17 cellular contexts compared by ENCODE assay signal in the genomic region with DNA sequence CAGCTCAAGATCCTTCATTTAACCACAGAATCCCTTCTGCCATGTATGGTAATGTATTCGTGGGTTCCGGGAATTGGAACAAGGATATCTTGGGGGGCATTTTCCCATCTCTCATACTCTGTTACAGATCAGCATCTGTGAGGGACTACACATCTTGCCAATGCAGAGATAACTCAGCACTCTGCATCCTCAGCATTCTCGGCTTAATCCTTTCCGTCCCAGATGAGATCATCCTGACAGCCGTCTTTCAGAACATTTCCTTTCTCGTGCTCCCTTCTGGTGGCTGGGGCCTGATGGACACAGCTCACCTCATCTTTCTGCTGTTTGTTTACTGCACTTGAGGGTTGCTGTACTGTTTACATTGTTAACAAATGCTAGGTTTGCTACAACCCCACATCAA. TPM values are rescaled to one million over a fixed set of nuclear protein-coding genes. Genes with fewer than 3 reads are reported as not detected.
A peak's percentile ranks its signal among the peaks of the same experiment; 100 is the strongest.
DNase-seq lines count a peak whose midpoint lies in the region; FAIRE-seq and TF ChIP-seq lines count a peak whose summit lies in the region.
"Had no signal": no experiment of that assay in that cellular context is flagged by ENCODE, and none has a peak within 500 bp of the region (broad histone marks: within the 10 kb centered on the region; RNA-seq: fewer than 3 reads in every experiment).

No MANE protein-coding gene starts in this region.

- H4K91ac ChIP-seq in mesenchymal stem cell (ENCODE audit: low read length) = no peak overlapping the region

- H3K4me3 ChIP-seq in A673 (ENCODE audit: low read depth, low read length, poor library complexity, severe bottlenecking) = no peak overlapping the region
- H3K4me3 ChIP-seq in astrocyte (ENCODE audit: insufficient read depth, low read depth, low read length) = no peak overlapping the region
- H3K4me3 ChIP-seq in mesenchymal stem cell (ENCODE audit: insufficient read depth in 1 of 2, low read depth in 1 of 2, low read length in 2 of 2) = no peak overlapping the region
- no peak overlapping the region for H3K4me3 ChIP-seq in SK-N-SH (ENCODE audit: low read depth in 2 of 2, low read length in 1 of 2)
- H3K4me3 ChIP-seq: A549; BLaER1 treated with 17β-estradiol and CSF1 and Interleukin-3, amounts not matched to agents 10 nM and 100 nM; PC-9 had no signal

- no peaks in the 10 kb centered on the region for H3K9me3 ChIP-seq in A673 (ENCODE audit: low read depth, low read length, poor library complexity, severe bottlenecking)
- peaks cover 6% of the 10 kb centered on the region for H3K9me3 ChIP-seq in astrocyte (ENCODE audit: insufficient read depth, low read depth, low read length)
- peaks cover 8% of the 10 kb centered on the region for H3K9me3 ChIP-seq in mesenchymal stem cell (ENCODE audit: control insufficient read depth, low read length)
- no peaks in the 10 kb centered on the region for H3K9me3 ChIP-seq in SK-N-SH
- H3K9me3 ChIP-seq: A549 had no signal

- BruUV-seq in A673 (replicated peaks; lab: Mats Ljungman, UMichigan) = no TSS peak

- no peaks in the 10 kb centered on the region for H3K36me3 ChIP-seq in A673 (ENCODE audit: insufficient read depth, low read length, poor library complexity, severe bottlenecking)
- H3K36me3 ChIP-seq in astrocyte (ENCODE audit: insufficient read depth, low read length) = no peaks in the 10 kb centered on the region
- H3K36me3 ChIP-seq in mesenchymal stem cell (ENCODE audit: control insufficient read depth in 1 of 2, insufficient read depth in 2 of 2, low read depth in 1 of 2, low read length in 2 of 2) = no peaks in the 10 kb centered on the region
- H3K36me3 ChIP-seq in SK-N-SH (replicated peaks in 1 of 2; ENCODE audit: control insufficient read depth in 1 of 2, insufficient read depth in 2 of 2, low read length in 1 of 2) = no peaks in the 10 kb centered on the region
- H3K36me3 ChIP-seq: BLaER1 treated with 17β-estradiol and CSF1 and Interleukin-3, amounts not matched to agents 10 nM and 100 nM had no signal

- H3K9ac ChIP-seq in astrocyte (ENCODE audit: low read length) = no peak overlapping the region
- no peak overlapping the region for H3K9ac ChIP-seq in mesenchymal stem cell (ENCODE audit: low read length)
- no peak overlapping the region for H3K9ac ChIP-seq in SK-N-SH
- H3K9ac ChIP-seq: BLaER1 treated with 17β-estradiol and CSF1 and Interleukin-3, amounts not matched to agents 10 nM and 100 nM had no signal

- DNase-seq in A673 (ENCODE audit: low spot score) = peak; percentile 43
- DNase-seq in DMS53 treated with DMSO at 0.1 percent for 48 hours (lab: John Stamatoyannopoulos, UW; ENCODE audit: unreplicated experiment) = peak; percentile 98
- no peak for DNase-seq in astrocyte (ENCODE audit: low read depth)
- DNase-seq in mesenchymal stem cell = peak; percentile 25
- no peak for DNase-seq in SK-N-SH
- DNase-seq in kidney tubule cell (ENCODE audit: low spot score) = no peak
- DNase-seq in NCI-H524 (lab: John Stamatoyannopoulos, UW) = no peak
- no peak for DNase-seq in activated CD4-positive, alpha-beta T cell treated with anti-CD3 and anti-CD28 coated beads, Interleukin-2, amount 50 U/mL, for 48 hours
- DNase-seq: CD8-positive, alpha-beta memory T cell; DND-41; NCI-H1105; NCI-H1694 treated with DMSO at 0.1 percent for 48 hours; PC-9 had no signal

- WGBS in mesenchymal stem cell = 66% methylated on average over 6 of the region's 6 CpGs
- 91% methylated on average over 6 of the region's 6 CpGs for WGBS in SK-N-SH (ENCODE audit: low lambda C conversion rate)

- no peaks in the 10 kb centered on the region for H3K79me1 ChIP-seq in mesenchymal stem cell (replicated peaks; ENCODE audit: low read length, poor library complexity, severe bottlenecking)

- intact Hi-C loops in A673 (cut with micrococcal nuclease; ENCODE audit: unreplicated experiment) = no loop called here

- H3K4me1 ChIP-seq in A673 (ENCODE audit: insufficient read depth, low read length, poor library complexity, severe bottlenecking) (peaks cover 4% of the 10 kb centered on the region), astrocyte (ENCODE audit: insufficient read depth, low read length) (peaks cover 3% of the 10 kb centered on the region), mesenchymal stem cell (ENCODE audit: control insufficient read depth, insufficient read depth, low read depth, low read length) (peaks cover 9% of the 10 kb centered on the region), SK-N-SH (ENCODE audit: control insufficient read depth in 1 of 2, insufficient read depth in 2 of 2, low read depth in 1 of 2, low read length in 1 of 2) (peaks cover 0 to 2% of the 10 kb centered on the region in 2 experiments; a peak in 1 of 4 replicates)

- no peak overlapping the region for H3K23ac ChIP-seq in mesenchymal stem cell (ENCODE audit: low read length in 2 of 2)

- H2BK15ac ChIP-seq in mesenchymal stem cell (ENCODE audit: low read depth, poor library complexity, severe bottlenecking) = no peak overlapping the region

- no peak overlapping the region for H4K8ac ChIP-seq in mesenchymal stem cell (ENCODE audit: low read length)

- no peaks in the 10 kb centered on the region for H4K20me1 ChIP-seq in astrocyte (ENCODE audit: insufficient read depth, low read length)
- H4K20me1 ChIP-seq in SK-N-SH (ENCODE audit: insufficient read depth) = no peaks in the 10 kb centered on the region
- H4K20me1 ChIP-seq: BLaER1 treated with 17β-estradiol and CSF1 and Interleukin-3, amounts not matched to agents 10 nM and 100 nM had no signal

- TF ChIP-seq RAD21 in SK-N-SH (IDR thresholded peaks at IDR 0.05; ENCODE audit: low read length) = no peak

- H2AFZ ChIP-seq in astrocyte (ENCODE audit: low read depth, low read length) (no peak overlapping the region), mesenchymal stem cell (ENCODE audit: low read depth, low read length) (no peak overlapping the region), SK-N-SH (ENCODE audit: low read depth) (no peak overlapping the region)
- H2AFZ ChIP-seq: PC-9 had no signal

- H3K27me3 ChIP-seq in A673 (replicated peaks; ENCODE audit: insufficient read depth, low read depth, low read length, poor library complexity) (no peaks in the 10 kb centered on the region), astrocyte (ENCODE audit: insufficient read depth, low read length) (peaks cover 12% of the 10 kb centered on the region), mesenchymal stem cell (ENCODE audit: control insufficient read depth in 1 of 2, insufficient read depth in 1 of 2, low read length in 2 of 2) (peaks cover 0 to 56% of the 10 kb centered on the region in 2 experiments), SK-N-SH (ENCODE audit: insufficient read depth) (peaks cover 17% of the 10 kb centered on the region; the same call in 1 of the 2 replicates)
- H3K27me3 ChIP-seq: BLaER1 treated with 17β-estradiol and CSF1 and Interleukin-3, amounts not matched to agents 10 nM and 100 nM had no signal

- H3K4me3 Mint-ChIP-seq in astrocyte (ENCODE audit: unreplicated experiment) = no peak overlapping the region
- H3K4me3 Mint-ChIP-seq: CD8-positive, alpha-beta memory T cell had no signal

- H3K27ac ChIP-seq in A673 (ENCODE audit: low read depth, low read length, poor library complexity, severe bottlenecking) = no peak overlapping the region
- H3K27ac ChIP-seq in astrocyte (ENCODE audit: low read depth, low read length) = no peak overlapping the region
- H3K27ac ChIP-seq in mesenchymal stem cell (ENCODE audit: low read length, poor library complexity, severe bottlenecking) = no peak overlapping the region
- H3K27ac ChIP-seq in SK-N-SH (ENCODE audit: low read depth in 2 of 2, low read length in 1 of 2) = no peak overlapping the region
- H3K27ac ChIP-seq: A549; BLaER1 treated with 17β-estradiol and CSF1 and Interleukin-3, amounts not matched to agents 10 nM and 100 nM; PC-9 had no signal

- FAIRE-seq in astrocyte (lab: Jason Lieb, UNC) = no peak
- FAIRE-seq: A549, H1 had no signal

- peaks cover 8% of the 10 kb centered on the region for H3K9me3 Mint-ChIP-seq in astrocyte (ENCODE audit: unreplicated experiment)
- H3K9me3 Mint-ChIP-seq: CD8-positive, alpha-beta memory T cell had no signal

- H3K79me2 ChIP-seq in astrocyte (ENCODE audit: insufficient read depth, low read length) (no peaks in the 10 kb centered on the region), SK-N-SH (ENCODE audit: insufficient read depth) (no peaks in the 10 kb centered on the region)

- H3K9me2 ChIP-seq in SK-N-SH = no peaks in the 10 kb centered on the region

- H3F3A ChIP-seq in SK-N-SH (replicated peaks; ENCODE audit: insufficient read depth) = no peaks in the 10 kb centered on the region

- no peak overlapping the region for H2BK12ac ChIP-seq in mesenchymal stem cell (ENCODE audit: low read length in 2 of 2)

- CTCF ChIA-PET in A673 (lab: Charles Lee) = no interaction called here
- CTCF ChIA-PET in SK-N-SH (lab: Yijun Ruan, JAX) = interaction anchor here (1.0 to 7.7 kb wide), 4 partner anchors 11 to 98 kb away, joined by 3 to 44 read pairs (median 6); no protein-coding TSS in a partner anchor

- H3K18ac ChIP-seq in mesenchymal stem cell (ENCODE audit: low read depth in 1 of 2, low read length in 2 of 2) = no peak overlapping the region

- H3K4me2 ChIP-seq in astrocyte (ENCODE audit: low read length) (no peak overlapping the region), mesenchymal stem cell (ENCODE audit: low read length, poor library complexity, severe bottlenecking) (no peak overlapping the region), SK-N-SH (no peak overlapping the region)
- H3K4me2 ChIP-seq: A549; BLaER1 treated with 17β-estradiol and CSF1 and Interleukin-3, amounts not matched to agents 10 nM and 100 nM; PC-9 had no signal

- H3K27me3 Mint-ChIP-seq in astrocyte (ENCODE audit: low read depth, unreplicated experiment) = peaks cover 3% of the 10 kb centered on the region

- H2AK5ac ChIP-seq in mesenchymal stem cell (ENCODE audit: low read length, severe bottlenecking) = no peak overlapping the region

- no peak overlapping the region for H3K4ac ChIP-seq in mesenchymal stem cell (ENCODE audit: low read depth in 1 of 2, low read length in 2 of 2)

- TF ChIP-seq EP300 in SK-N-SH (IDR thresholded peaks at IDR 0.05; ENCODE audit: borderline replicate concordance in 1 of 2, low read depth in 1 of 2, low read length in 1 of 2) = no peak

- H3K36me3 Mint-ChIP-seq in astrocyte (ENCODE audit: low read depth, unreplicated experiment) = peaks cover 4% of the 10 kb centered on the region
- H3K36me3 Mint-ChIP-seq: CD8-positive, alpha-beta memory T cell had no signal

- no peak overlapping the region for H2BK5ac ChIP-seq in mesenchymal stem cell (ENCODE audit: low read depth, low read length, poor library complexity, severe bottlenecking)

- no peak overlapping the region for H2BK120ac ChIP-seq in mesenchymal stem cell (ENCODE audit: low read depth, low read length)

- TF ChIP-seq CTCF in A673 (conservative IDR thresholded peaks at IDR 0.05; ENCODE audit: low read depth, low read length) (no peak), astrocyte (IDR thresholded peaks at IDR 0.05; ENCODE audit: insufficient read depth, low read depth, low read length) (no peak), SK-N-SH (IDR thresholded peaks at IDR 0.05) (no peak)

- peak overlapping the region; percentile 41 for H3K27ac Mint-ChIP-seq in astrocyte (ENCODE audit: unreplicated experiment)

- H3K14ac ChIP-seq in mesenchymal stem cell (ENCODE audit: low read length in 2 of 2) = no peak overlapping the region

- POLR2A ChIA-PET in A673 (lab: Charles Lee; ENCODE audit: low non-redundant PET) (no interaction called here), SK-N-SH (lab: Yijun Ruan, JAX) (no interaction called here)

- peaks cover 8% of the 10 kb centered on the region for H3K4me1 Mint-ChIP-seq in astrocyte (ENCODE audit: low read depth, unreplicated experiment)
- H3K4me1 Mint-ChIP-seq: CD8-positive, alpha-beta memory T cell had no signal

RNA-seq across cellular contexts. Expression of a gene that starts 25.3 kb away (rescaled TPM):
- total RNA-seq in A673 (2021) = not detected in 2 replicates
- not detected in 2 replicates for total RNA-seq in astrocyte
- polyA plus RNA-seq in mesenchymal stem cell (2013, experiment 1 of 2) = not detected
- polyA plus RNA-seq in mesenchymal stem cell (2013, experiment 2 of 2) = not detected
- not detected in 2 replicates for polyA plus RNA-seq in SK-N-SH (2012; rRNA removed)
- polyA plus RNA-seq in SK-N-SH (2012; cell fraction: cytosol; rRNA removed) = 0.03 TPM in 1 of 2 replicates, not detected in the other
- polyA plus RNA-seq in SK-N-SH (2012; cell fraction: nucleus; rRNA removed) = not detected in 2 replicates
- total RNA-seq: CD8-positive, alpha-beta memory T cell; G401; PC-9 had no signal
- polyA plus RNA-seq: CD8-positive, alpha-beta memory T cell had no signal

RNA-seq across cellular contexts. Expression of a gene that starts 25.4 kb away (rescaled TPM):
- total RNA-seq in A673 (2021) (not detected in 2 replicates), astrocyte (not detected in 2 replicates)
- polyA plus RNA-seq in mesenchymal stem cell (2013, experiment 1 of 2) = not detected
- not detected for polyA plus RNA-seq in mesenchymal stem cell (2013, experiment 2 of 2)
- polyA plus RNA-seq in SK-N-SH (2012; rRNA removed) = not detected in 2 replicates
- not detected in 2 replicates for polyA plus RNA-seq in SK-N-SH (2012; cell fraction: cytosol; rRNA removed)
- polyA plus RNA-seq in SK-N-SH (2012; cell fraction: nucleus; rRNA removed) = not detected in 2 replicates
- total RNA-seq: CD8-positive, alpha-beta memory T cell; G401; H1; PC-9 had no signal
- polyA plus RNA-seq: A549; CD8-positive, alpha-beta memory T cell had no signal

RNA-seq across cellular contexts. Expression of a gene that starts 44.6 kb away (rescaled TPM):
- total RNA-seq in A673 (2021) (28.9 and 32.7 TPM in 2 replicates), astrocyte (26.0 and 27.6 TPM in 2 replicates)
- polyA plus RNA-seq in mesenchymal stem cell (2013, experiment 1 of 2) = 11.3 TPM
- polyA plus RNA-seq in mesenchymal stem cell (2013, experiment 2 of 2) = 10.9 TPM
- 59.2 and 60.0 TPM in 2 replicates for polyA plus RNA-seq in SK-N-SH (2012; rRNA removed)
- polyA plus RNA-seq in SK-N-SH (2012; cell fraction: cytosol; rRNA removed) = 24.2 and 35.6 TPM in 2 replicates
- polyA plus RNA-seq in SK-N-SH (2012; cell fraction: nucleus; rRNA removed) = 143 and 155 TPM in 2 replicates

Comparison
In these comparisons a context has a peak if more than half of its experiments do, and no peak if none do; other contexts are left out.
1. DNase-seq: peak in A673 (single experiment), DMS53 treated with DMSO at 0.1 percent for 48 hours (single experiment) and mesenchymal stem cell (single experiment); none in astrocyte (single experiment), SK-N-SH (single experiment), kidney tubule cell (single experiment), NCI-H524 (0 of 2) and activated CD4-positive, alpha-beta T cell treated with anti-CD3 and anti-CD28 coated beads, Interleukin-2, amount 50 U/mL, for 48 hours (0 of 2).